ENCODE assay signal across 8 cellular contexts in genomic region chr6:8707956-8708772, GRCh38.
DNase-seq lines count a peak whose midpoint lies in the region; TF ChIP-seq lines count a peak whose summit lies in the region.

No MANE protein-coding gene starts in this region.

- CTCF ChIA-PET in SK-N-SH (lab: Yijun Ruan, JAX) = interaction anchor here (1.5 to 2.6 kb wide), 2 partner anchors 11 to 18 kb away, joined by 4 to 6 read pairs; no protein-coding TSS in a partner anchor

- H3K4me3 ChIP-seq in adipocyte (ENCODE audit: low read length) (peak overlapping the region; percentile 62), kidney epithelial cell (ENCODE audit: low read depth, low read length) (no peak overlapping the region), Peyer's patch (no peak overlapping the region), SK-N-SH (ENCODE audit: low read depth in 2 of 2, low read length in 1 of 2) (peak overlapping the region in 1 of 2 experiments; percentile 19; a peak in 1 of 4 replicates)
- H3K4me3 ChIP-seq in effector memory CD4-positive, alpha-beta T cell (ENCODE audit: insufficient read depth, low read depth, low read length, poor library complexity, severe bottlenecking) = no peak overlapping the region

- TF ChIP-seq CTCF in kidney epithelial cell (IDR thresholded peaks at IDR 0.05; ENCODE audit: insufficient read depth, low read length, poor library complexity, severe bottlenecking) = peak; percentile 42
- TF ChIP-seq CTCF in Peyer's patch (IDR thresholded peaks at IDR 0.05) = peak in 2 of 6 experiments; percentile 10 to 18
- no peak for TF ChIP-seq CTCF in SK-N-SH (IDR thresholded peaks at IDR 0.05)

- H3K27me3 ChIP-seq in adipocyte (replicated peaks; ENCODE audit: control insufficient read depth, insufficient read depth, low read length) = no peaks in the 10 kb centered on the region
- H3K27me3 ChIP-seq in kidney epithelial cell (ENCODE audit: control insufficient read depth, insufficient read depth, low read length) = no peaks in the 10 kb centered on the region
- H3K27me3 ChIP-seq in effector memory CD4-positive, alpha-beta T cell (replicated peaks; ENCODE audit: control insufficient read depth, insufficient read depth, low read length, poor library complexity, severe bottlenecking) = no peaks in the 10 kb centered on the region
- no peaks in the 10 kb centered on the region for H3K27me3 ChIP-seq in Peyer's patch
- H3K27me3 ChIP-seq in SK-N-SH (ENCODE audit: insufficient read depth) = no peaks in the 10 kb centered on the region

- 19% methylated on average over 7 of the region's 7 CpGs for WGBS in SK-N-SH (ENCODE audit: low lambda C conversion rate)

- no peak overlapping the region for H3K4me2 ChIP-seq in SK-N-SH

- no peaks in the 10 kb centered on the region for H3K9me3 ChIP-seq in adipocyte (ENCODE audit: control insufficient read depth, low read length)
- H3K9me3 ChIP-seq in effector memory CD4-positive, alpha-beta T cell (ENCODE audit: control insufficient read depth, low read length) = no peaks in the 10 kb centered on the region
- no peaks in the 10 kb centered on the region for H3K9me3 ChIP-seq in Peyer's patch
- H3K9me3 ChIP-seq in SK-N-SH = no peaks in the 10 kb centered on the region

- no peaks in the 10 kb centered on the region for H3K79me2 ChIP-seq in SK-N-SH (ENCODE audit: insufficient read depth)

- H3K4me1 ChIP-seq in adipocyte (ENCODE audit: control insufficient read depth, insufficient read depth, low read length) (no peaks in the 10 kb centered on the region), Peyer's patch (no peaks in the 10 kb centered on the region), SK-N-SH (ENCODE audit: control insufficient read depth in 1 of 2, insufficient read depth in 2 of 2, low read depth in 1 of 2, low read length in 1 of 2) (no peaks in the 10 kb centered on the region; a peak in 1 of 4 replicates)
- no peaks in the 10 kb centered on the region for H3K4me1 ChIP-seq in effector memory CD4-positive, alpha-beta T cell (ENCODE audit: control insufficient read depth, insufficient read depth, low read length, poor library complexity, severe bottlenecking)

- no peaks in the 10 kb centered on the region for H4K20me1 ChIP-seq in SK-N-SH (ENCODE audit: insufficient read depth)

- H3K9ac ChIP-seq in adipocyte (ENCODE audit: low read length) = no peak overlapping the region
- no peak overlapping the region for H3K9ac ChIP-seq in SK-N-SH

- DNase-seq in EL = peak; percentile 58
- peak; percentile 84 for DNase-seq in NCI-H1105 (lab: John Stamatoyannopoulos, UW)
- DNase-seq in adipocyte (ENCODE audit: low read depth) = peak; percentile 73
- DNase-seq in kidney epithelial cell (ENCODE audit: low read depth) = peak; percentile 5
- DNase-seq in effector memory CD4-positive, alpha-beta T cell = no peak
- no peak for DNase-seq in stimulated activated CD4-positive, alpha-beta T cell treated with anti-CD3 and anti-CD28 coated beads, Interleukin-2, amount 100 ng/mL, for 24 hours
- no peak for DNase-seq in Peyer's patch
- no peak for DNase-seq in SK-N-SH

- no peak for TF ChIP-seq EP300 in SK-N-SH (IDR thresholded peaks at IDR 0.05; ENCODE audit: borderline replicate concordance in 1 of 2, low read depth in 1 of 2, low read length in 1 of 2)

- TF ChIP-seq POLR2A in Peyer's patch (IDR thresholded peaks at IDR 0.05) = no peak

- POLR2A ChIA-PET in SK-N-SH (lab: Yijun Ruan, JAX) = no interaction called here

- TF ChIP-seq RAD21 in SK-N-SH (IDR thresholded peaks at IDR 0.05; ENCODE audit: low read length) = no peak

- H2AFZ ChIP-seq in SK-N-SH (ENCODE audit: low read depth) = no peak overlapping the region

- H3K36me3 ChIP-seq in adipocyte (ENCODE audit: control insufficient read depth, insufficient read depth, low read length, severe bottlenecking) = no peaks in the 10 kb centered on the region
- H3K36me3 ChIP-seq in kidney epithelial cell (ENCODE audit: control insufficient read depth, insufficient read depth, low read length) = no peaks in the 10 kb centered on the region
- H3K36me3 ChIP-seq in effector memory CD4-positive, alpha-beta T cell (ENCODE audit: control insufficient read depth, insufficient read depth, low read length) = no peaks in the 10 kb centered on the region
- no peaks in the 10 kb centered on the region for H3K36me3 ChIP-seq in Peyer's patch
- no peaks in the 10 kb centered on the region for H3K36me3 ChIP-seq in SK-N-SH (replicated peaks in 1 of 2; ENCODE audit: control insufficient read depth in 1 of 2, insufficient read depth in 2 of 2, low read length in 1 of 2)

- H3K9me2 ChIP-seq in SK-N-SH = no peaks in the 10 kb centered on the region

- H3K27ac ChIP-seq in effector memory CD4-positive, alpha-beta T cell (ENCODE audit: insufficient read depth, low read length, poor library complexity, severe bottlenecking) = no peak overlapping the region
- H3K27ac ChIP-seq in Peyer's patch (no peak overlapping the region), SK-N-SH (ENCODE audit: low read depth in 2 of 2, low read length in 1 of 2) (no peak overlapping the region)

- no peaks in the 10 kb centered on the region for H3F3A ChIP-seq in SK-N-SH (replicated peaks; ENCODE audit: insufficient read depth)

TF ChIP-seq in SK-N-SH, 30 proteins besides CTCF, POLR2A, EP300 and RAD21:
- TF ChIP-seq PBX3 (IDR thresholded peaks at IDR 0.05) (no peak), TCF12 (IDR thresholded peaks at IDR 0.05) (no peak), MXI1 (IDR thresholded peaks at IDR 0.05; ENCODE audit: low read depth, low read length) (no peak), TAF1 (IDR thresholded peaks at IDR 0.05; ENCODE audit: borderline replicate concordance, low read depth, low read length) (no peak), USF1 (IDR thresholded peaks at IDR 0.05; ENCODE audit: borderline replicate concordance, low read depth) (no peak), SIN3A (IDR thresholded peaks at IDR 0.05; ENCODE audit: borderline replicate concordance, low read depth, low read length) (no peak), FOXJ3 (CRISPR knock-in tag; IDR thresholded peaks at IDR 0.05) (no peak), ZBTB33 (IDR thresholded peaks at IDR 0.05; ENCODE audit: borderline replicate concordance, low read depth) (no peak), MEF2A (IDR thresholded peaks at IDR 0.05; ENCODE audit: borderline replicate concordance, low read depth) (no peak), NFIC (IDR thresholded peaks at IDR 0.05; ENCODE audit: borderline replicate concordance) (no peak), JUND (IDR thresholded peaks at IDR 0.05) (no peak), GATA2 (CRISPR knock-in tag; IDR thresholded peaks at IDR 0.05) (no peak), FOXM1 (IDR thresholded peaks at IDR 0.05; ENCODE audit: low read depth) (no peak)

Comparison
In these comparisons a context has a peak if more than half of its experiments do, and no peak if none do; other contexts are left out.
1. DNase-seq: peak in EL (single experiment), NCI-H1105 (single experiment), adipocyte (single experiment) and kidney epithelial cell (single experiment); none in effector memory CD4-positive, alpha-beta T cell (0 of 3), stimulated activated CD4-positive, alpha-beta T cell treated with anti-CD3 and anti-CD28 coated beads, Interleukin-2, amount 100 ng/mL, for 24 hours (0 of 2), Peyer's patch (0 of 3) and SK-N-SH (single experiment).